ENCODE assay signal across 13 cellular contexts in genomic region chr2:234570476-234570875, GRCh38.
DNase-seq lines count a peak whose midpoint lies in the region; ATAC-seq and TF ChIP-seq lines count a peak whose summit lies in the region.
"Had no signal": no experiment of that assay in that cellular context is flagged by ENCODE, and none has a peak within 500 bp of the region (broad histone marks: within the 10 kb centered on the region; RNA-seq: fewer than 3 reads in every experiment).

No MANE protein-coding gene starts in this region.

- H3K79me2 ChIP-seq in OCI-LY1 (ENCODE audit: insufficient read depth, low read length): no peaks in the 10 kb centered on the region

- no peaks in the 10 kb centered on the region for H3F3A ChIP-seq in OCI-LY1 (ENCODE audit: insufficient read depth, low read length)

- H3K27ac ChIP-seq in BLaER1 treated with 17β-estradiol and CSF1 and Interleukin-3, amounts not matched to agents 10 nM and 100 nM: peak overlapping the region in 7 of 11 experiments; percentile 25 to 77 (median 66); a peak in 15 of 22 replicates
- H3K27ac ChIP-seq in OCI-LY1 (ENCODE audit: low read depth, low read length, poor library complexity, severe bottlenecking) (peak overlapping the region; percentile 82), mesenchymal stem cell (ENCODE audit: low read length, poor library complexity, severe bottlenecking) (no peak overlapping the region)
- H3K27ac ChIP-seq: KMS-11 had no signal

- CTCF ChIA-PET in GM10248 (lab: Yijun Ruan, JAX): interaction anchor here (1.6 kb wide), 1 partner anchor 25 kb away, joined by 5 read pairs; no protein-coding TSS in a partner anchor

- H3K36me3 ChIP-seq in BLaER1 treated with 17β-estradiol and CSF1 and Interleukin-3, amounts not matched to agents 10 nM and 100 nM: no peaks in the 10 kb centered on the region
- no peaks in the 10 kb centered on the region for H3K36me3 ChIP-seq in OCI-LY1 (ENCODE audit: insufficient read depth, low read length)
- no peaks in the 10 kb centered on the region for H3K36me3 ChIP-seq in mesenchymal stem cell (ENCODE audit: control insufficient read depth in 1 of 2, insufficient read depth in 2 of 2, low read depth in 1 of 2, low read length in 2 of 2)

- POLR2A ChIA-PET in GM10248 (lab: Yijun Ruan, JAX): no interaction called here

- no peaks in the 10 kb centered on the region for H3K27me3 ChIP-seq in BLaER1 treated with 17β-estradiol and CSF1 and Interleukin-3, amounts not matched to agents 10 nM and 100 nM
- H3K27me3 ChIP-seq in OCI-LY1 (ENCODE audit: insufficient read depth, low read length): no peaks in the 10 kb centered on the region
- no peaks in the 10 kb centered on the region for H3K27me3 ChIP-seq in mesenchymal stem cell (ENCODE audit: control insufficient read depth in 1 of 2, insufficient read depth in 1 of 2, low read length in 2 of 2)

- ATAC-seq in HG02571 (IDR thresholded peaks at IDR 0.05; ENCODE audit: unreplicated experiment): no peak
- ATAC-seq: CD8-positive, alpha-beta T cell; GM12878; HCT116 had no signal

- no peaks in the 10 kb centered on the region; a peak in 1 of 22 replicates for H4K20me1 ChIP-seq in BLaER1 treated with 17β-estradiol and CSF1 and Interleukin-3, amounts not matched to agents 10 nM and 100 nM
- no peaks in the 10 kb centered on the region for H4K20me1 ChIP-seq in OCI-LY1 (ENCODE audit: insufficient read depth, low read length)

- no peak overlapping the region for H3K14ac ChIP-seq in mesenchymal stem cell (ENCODE audit: low read length in 2 of 2)

- no peaks in the 10 kb centered on the region for H3K9me2 ChIP-seq in OCI-LY1 (ENCODE audit: low read depth, low read length)

- no peak overlapping the region for H2BK120ac ChIP-seq in mesenchymal stem cell (ENCODE audit: low read depth, low read length)

- no peak for DNase-seq in mesenchymal stem cell
- DNase-seq in GM10248 (ENCODE audit: extremely low spot score): no peak
- no peak for DNase-seq in NCI-H187 (lab: John Stamatoyannopoulos, UW)
- DNase-seq in DMS53 (lab: John Stamatoyannopoulos, UW): no peak
- DNase-seq: ACHN; CD8-positive, alpha-beta T cell; COR-L47 had no signal

- no peaks in the 10 kb centered on the region for H3K79me1 ChIP-seq in mesenchymal stem cell (replicated peaks; ENCODE audit: low read length, poor library complexity, severe bottlenecking)

- no peak overlapping the region for H3K23ac ChIP-seq in mesenchymal stem cell (ENCODE audit: low read length in 2 of 2)

- H2AFZ ChIP-seq in OCI-LY1 (ENCODE audit: low read length) (no peak overlapping the region), mesenchymal stem cell (ENCODE audit: low read depth, low read length) (no peak overlapping the region)

- H3K9me3 ChIP-seq in BLaER1 treated with 17β-estradiol and CSF1 and Interleukin-3, amounts not matched to agents 10 nM and 100 nM (replicated peaks in 1 of 11): peaks cover 0 to 20% (median 7%) of the 10 kb centered on the region in 11 experiments; a peak in 12 of 22 replicates
- H3K9me3 ChIP-seq in OCI-LY1 (ENCODE audit: low read length): no peaks in the 10 kb centered on the region
- H3K9me3 ChIP-seq in mesenchymal stem cell (ENCODE audit: control insufficient read depth, low read length): no peaks in the 10 kb centered on the region

- H4K91ac ChIP-seq in mesenchymal stem cell (ENCODE audit: low read length): no peak overlapping the region

- no peak overlapping the region for H2BK5ac ChIP-seq in mesenchymal stem cell (ENCODE audit: low read depth, low read length, poor library complexity, severe bottlenecking)

- peak overlapping the region in 2 of 10 experiments; percentile 12 to 30; a peak in 2 of 20 replicates for H3K4me3 ChIP-seq in BLaER1 treated with 17β-estradiol and CSF1 and Interleukin-3, amounts not matched to agents 10 nM and 100 nM
- H3K4me3 ChIP-seq in OCI-LY1 (ENCODE audit: low read depth, low read length, poor library complexity, severe bottlenecking): no peak overlapping the region
- H3K4me3 ChIP-seq in mesenchymal stem cell (ENCODE audit: insufficient read depth in 1 of 2, low read depth in 1 of 2, low read length in 2 of 2): no peak overlapping the region
- H3K4me3 ChIP-seq: GM12878 had no signal

- H2BK15ac ChIP-seq in mesenchymal stem cell (ENCODE audit: low read depth, poor library complexity, severe bottlenecking): no peak overlapping the region

- no peak for TF ChIP-seq CTCF in OCI-LY1 (IDR thresholded peaks at IDR 0.05; ENCODE audit: low read length)
- no peak for TF ChIP-seq CTCF in GM10248 (IDR thresholded peaks at IDR 0.05; ENCODE audit: control extremely low read depth, extremely low read depth, low read depth, missing control alignments)

- H3K4ac ChIP-seq in mesenchymal stem cell (ENCODE audit: low read depth in 1 of 2, low read length in 2 of 2): no peak overlapping the region

- peak overlapping the region; percentile 77 for H2AK5ac ChIP-seq in mesenchymal stem cell (ENCODE audit: low read length, severe bottlenecking)

- peak overlapping the region; percentile 63 to 89 (median 77) for H3K4me2 ChIP-seq in BLaER1 treated with 17β-estradiol and CSF1 and Interleukin-3, amounts not matched to agents 10 nM and 100 nM
- H3K4me2 ChIP-seq in OCI-LY1 (ENCODE audit: low read length) (no peak overlapping the region), mesenchymal stem cell (ENCODE audit: low read length, poor library complexity, severe bottlenecking) (no peak overlapping the region)
- H3K4me2 ChIP-seq: KMS-11 had no signal

- H3K4me1 ChIP-seq in BLaER1 treated with 17β-estradiol and CSF1 and Interleukin-3, amounts not matched to agents 10 nM and 100 nM: peaks cover 42 to 100% (median 83%) of the 10 kb centered on the region in 10 experiments
- H3K4me1 ChIP-seq in OCI-LY1 (ENCODE audit: insufficient read depth, low read length, severe bottlenecking): peaks cover 53% of the 10 kb centered on the region
- H3K4me1 ChIP-seq in mesenchymal stem cell (ENCODE audit: control insufficient read depth, insufficient read depth, low read depth, low read length): peaks cover 4% of the 10 kb centered on the region

- H4K8ac ChIP-seq in mesenchymal stem cell (ENCODE audit: low read length): no peak overlapping the region

- peak overlapping the region in 5 of 11 experiments; percentile 4 to 64 (median 61); a peak in 8 of 22 replicates for H3K9ac ChIP-seq in BLaER1 treated with 17β-estradiol and CSF1 and Interleukin-3, amounts not matched to agents 10 nM and 100 nM
- H3K9ac ChIP-seq in OCI-LY1 (ENCODE audit: low read length): no peak overlapping the region
- no peak overlapping the region for H3K9ac ChIP-seq in mesenchymal stem cell (ENCODE audit: low read length)
- H3K9ac ChIP-seq: KMS-11 had no signal

- H2BK12ac ChIP-seq in mesenchymal stem cell (ENCODE audit: low read length in 2 of 2): no peak overlapping the region

- 77% methylated on average over 7 of the region's 7 CpGs for WGBS in mesenchymal stem cell

- no peak overlapping the region for H3K18ac ChIP-seq in mesenchymal stem cell (ENCODE audit: low read depth in 1 of 2, low read length in 2 of 2)

Comparison
In these comparisons a context has a peak if more than half of its experiments do, and no peak if none do; other contexts are left out.
1. H3K4me2 ChIP-seq: peak in BLaER1 treated with 17β-estradiol and CSF1 and Interleukin-3, amounts not matched to agents 10 nM and 100 nM (11 of 11); none in OCI-LY1 (single experiment) and mesenchymal stem cell (single experiment).